10 cellular contexts compared by ENCODE assay signal in the genomic region with DNA sequence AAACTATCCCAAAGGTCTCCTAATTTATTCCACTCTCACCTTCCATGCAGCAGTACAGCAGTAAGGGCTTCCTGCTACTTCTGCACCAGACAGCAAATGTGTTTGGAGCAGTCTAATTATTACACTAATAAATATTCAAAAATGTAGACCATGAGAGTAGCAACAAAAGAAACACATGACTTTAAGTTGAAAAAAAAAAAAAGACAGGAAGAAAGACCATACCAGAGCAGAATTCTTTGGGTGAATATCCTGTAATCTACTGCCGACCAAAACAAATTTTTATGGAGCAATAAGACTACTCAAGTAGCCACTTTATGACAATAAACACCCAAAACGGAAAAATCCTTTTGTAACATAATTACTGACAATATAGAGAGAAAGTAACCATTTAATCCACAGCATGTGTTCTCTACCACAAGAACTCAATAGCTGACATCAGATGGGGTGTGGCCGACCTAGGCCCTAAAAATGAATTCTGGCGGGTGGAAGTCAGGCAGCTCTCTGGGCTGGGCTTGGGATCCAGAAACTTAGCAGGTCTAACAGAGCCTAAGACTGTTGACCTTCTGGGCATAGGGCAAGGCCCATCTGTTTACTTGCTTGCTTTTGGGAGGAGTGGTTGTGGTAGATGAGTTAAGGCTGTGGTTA. TPM values are rescaled to one million over a fixed set of nuclear protein-coding genes. Genes with fewer than 3 reads are reported as not detected.
DNase-seq lines count a peak whose midpoint lies in the region; ATAC-seq, FAIRE-seq and TF ChIP-seq lines count a peak whose summit lies in the region.
"Had no signal": no experiment of that assay in that cellular context is flagged by ENCODE, and none has a peak within 500 bp of the region (broad histone marks: within the 10 kb centered on the region; RNA-seq: fewer than 3 reads in every experiment).

No MANE protein-coding gene starts in this region.

- TF ChIP-seq CTCF in astrocyte (IDR thresholded peaks at IDR 0.05; ENCODE audit: insufficient read depth, low read depth, low read length) (no peak), neural cell (IDR thresholded peaks at IDR 0.05; ENCODE audit: poor library complexity, severe bottlenecking) (no peak)

- peak overlapping the region; percentile 77 for H3K4me2 ChIP-seq in astrocyte (ENCODE audit: low read length)
- no peak overlapping the region for H3K4me2 ChIP-seq in neural cell (ENCODE audit: low read length)

- no peaks in the 10 kb centered on the region for H3K27me3 ChIP-seq in astrocyte (ENCODE audit: insufficient read depth, low read length)
- no peaks in the 10 kb centered on the region for H3K27me3 ChIP-seq in neural cell (ENCODE audit: insufficient read depth, low read depth, low read length)

- H4K20me1 ChIP-seq in astrocyte (ENCODE audit: insufficient read depth, low read length) = peaks cover 19% of the 10 kb centered on the region
- no peaks in the 10 kb centered on the region for H4K20me1 ChIP-seq in neural cell (ENCODE audit: insufficient read depth)

- H3K4me1 ChIP-seq in astrocyte (ENCODE audit: insufficient read depth, low read length) = peaks cover 26% of the 10 kb centered on the region

- H2AFZ ChIP-seq in astrocyte (ENCODE audit: low read depth, low read length) = no peak overlapping the region
- no peak overlapping the region for H2AFZ ChIP-seq in neural cell (ENCODE audit: low read depth, low read length)

- TF ChIP-seq RAD21 in neural cell (conservative IDR thresholded peaks at IDR 0.05) = no peak

- no peak overlapping the region for H3K9ac ChIP-seq in astrocyte (ENCODE audit: low read length)
- H3K9ac ChIP-seq in neural cell (ENCODE audit: low read length) = no peak overlapping the region

- H3K36me3 ChIP-seq in astrocyte (ENCODE audit: insufficient read depth, low read length) = no peaks in the 10 kb centered on the region
- H3K36me3 ChIP-seq in neural cell (ENCODE audit: insufficient read depth, low read length) = no peaks in the 10 kb centered on the region

- H3K27ac ChIP-seq in astrocyte (ENCODE audit: low read depth, low read length) (no peak overlapping the region), neural cell (ENCODE audit: low read length) (no peak overlapping the region)

- H3K27ac Mint-ChIP-seq in astrocyte (ENCODE audit: unreplicated experiment) = no peak overlapping the region

- H3K9me3 Mint-ChIP-seq in astrocyte (ENCODE audit: unreplicated experiment) = no peaks in the 10 kb centered on the region

- H3K9me3 ChIP-seq in astrocyte (ENCODE audit: insufficient read depth, low read depth, low read length) (no peaks in the 10 kb centered on the region), neural cell (ENCODE audit: low read length) (no peaks in the 10 kb centered on the region)

- H3F3A ChIP-seq in neural cell (ENCODE audit: insufficient read depth, low read length, poor library complexity, severe bottlenecking) = no peaks in the 10 kb centered on the region

- H3K27me3 Mint-ChIP-seq in astrocyte (ENCODE audit: low read depth, unreplicated experiment) = no peaks in the 10 kb centered on the region

- FAIRE-seq in astrocyte (lab: Jason Lieb, UNC) = peak; percentile 65
- FAIRE-seq: urothelium cell line had no signal

- ATAC-seq in HG03095 (IDR thresholded peaks at IDR 0.05; ENCODE audit: unreplicated experiment) (no peak), GM18909 (IDR thresholded peaks at IDR 0.05; ENCODE audit: poor library complexity, unreplicated experiment) (no peak), GM18868 (IDR thresholded peaks at IDR 0.05; ENCODE audit: unreplicated experiment) (no peak)

- H3K4me3 ChIP-seq in astrocyte (ENCODE audit: insufficient read depth, low read depth, low read length) (no peak overlapping the region), neural cell (ENCODE audit: low read length) (peak overlapping the region; percentile 76)

- H3K9me2 ChIP-seq in neural cell (ENCODE audit: insufficient read depth, low read length) = no peaks in the 10 kb centered on the region

- H3K36me3 Mint-ChIP-seq in astrocyte (ENCODE audit: low read depth, unreplicated experiment) = peaks cover 1% of the 10 kb centered on the region

- peak overlapping the region; percentile 6 for H3K4me3 Mint-ChIP-seq in astrocyte (ENCODE audit: unreplicated experiment)

- TF ChIP-seq EP300 in neural cell (conservative IDR thresholded peaks at IDR 0.05; ENCODE audit: poor library complexity, severe bottlenecking) = no peak

- H3K79me2 ChIP-seq in astrocyte (ENCODE audit: insufficient read depth, low read length) (peaks cover 88% of the 10 kb centered on the region), neural cell (replicated peaks; ENCODE audit: insufficient read depth, low read length) (peaks cover 84% of the 10 kb centered on the region)

- DNase-seq in GM04504 (ENCODE audit: low read depth) = peak; percentile 28
- peak; percentile 58 for DNase-seq in NCI-H748 (lab: John Stamatoyannopoulos, UW; ENCODE audit: unreplicated experiment)
- DNase-seq in astrocyte (ENCODE audit: low read depth) = no peak
- no peak for DNase-seq in NCI-H510A treated with DMSO at 0.1 percent for 48 hours (lab: John Stamatoyannopoulos, UW)
- DNase-seq: NCI-H345 had no signal

- peaks cover 46% of the 10 kb centered on the region for H3K4me1 Mint-ChIP-seq in astrocyte (ENCODE audit: low read depth, unreplicated experiment)

TF ChIP-seq in neural cell, 6 proteins besides CTCF, POLR2A, EP300 and RAD21:
- TF ChIP-seq EZH2 (IDR thresholded peaks at IDR 0.05; ENCODE audit: borderline replicate concordance, insufficient read depth, low read length, poor library complexity, severe bottlenecking) = no peak
- TF ChIP-seq POLR2AphosphoS5 (IDR thresholded peaks at IDR 0.05) = no peak
- TF ChIP-seq, protein P1, sequence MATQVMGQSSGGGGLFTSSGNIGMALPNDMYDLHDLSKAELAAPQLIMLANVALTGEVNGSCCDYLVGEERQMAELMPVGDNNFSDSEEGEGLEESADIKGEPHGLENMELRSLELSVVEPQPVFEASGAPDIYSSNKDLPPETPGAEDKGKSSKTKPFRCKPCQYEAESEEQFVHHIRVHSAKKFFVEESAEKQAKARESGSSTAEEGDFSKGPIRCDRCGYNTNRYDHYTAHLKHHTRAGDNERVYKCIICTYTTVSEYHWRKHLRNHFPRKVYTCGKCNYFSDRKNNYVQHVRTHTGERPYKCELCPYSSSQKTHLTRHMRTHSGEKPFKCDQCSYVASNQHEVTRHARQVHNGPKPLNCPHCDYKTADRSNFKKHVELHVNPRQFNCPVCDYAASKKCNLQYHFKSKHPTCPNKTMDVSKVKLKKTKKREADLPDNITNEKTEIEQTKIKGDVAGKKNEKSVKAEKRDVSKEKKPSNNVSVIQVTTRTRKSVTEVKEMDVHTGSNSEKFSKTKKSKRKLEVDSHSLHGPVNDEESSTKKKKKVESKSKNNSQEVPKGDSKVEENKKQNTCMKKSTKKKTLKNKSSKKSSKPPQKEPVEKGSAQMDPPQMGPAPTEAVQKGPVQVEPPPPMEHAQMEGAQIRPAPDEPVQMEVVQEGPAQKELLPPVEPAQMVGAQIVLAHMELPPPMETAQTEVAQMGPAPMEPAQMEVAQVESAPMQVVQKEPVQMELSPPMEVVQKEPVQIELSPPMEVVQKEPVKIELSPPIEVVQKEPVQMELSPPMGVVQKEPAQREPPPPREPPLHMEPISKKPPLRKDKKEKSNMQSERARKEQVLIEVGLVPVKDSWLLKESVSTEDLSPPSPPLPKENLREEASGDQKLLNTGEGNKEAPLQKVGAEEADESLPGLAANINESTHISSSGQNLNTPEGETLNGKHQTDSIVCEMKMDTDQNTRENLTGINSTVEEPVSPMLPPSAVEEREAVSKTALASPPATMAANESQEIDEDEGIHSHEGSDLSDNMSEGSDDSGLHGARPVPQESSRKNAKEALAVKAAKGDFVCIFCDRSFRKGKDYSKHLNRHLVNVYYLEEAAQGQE (IDR thresholded peaks at IDR 0.05; ENCODE audit: borderline replicate concordance) = no peak
- TF ChIP-seq SMC3 (conservative IDR thresholded peaks at IDR 0.05; ENCODE audit: poor library complexity) = no peak
- TF ChIP-seq TAF1 (IDR thresholded peaks at IDR 0.05; ENCODE audit: low read depth) = no peak
- no peak for TF ChIP-seq MXI1 (conservative IDR thresholded peaks at IDR 0.05; ENCODE audit: poor library complexity, severe bottlenecking)

RNA-seq across cellular contexts. Expression of a gene that starts 4.6 kb away (rescaled TPM):
- total RNA-seq in astrocyte = 25.1 and 25.3 TPM in 2 replicates
- 51.9 and 53.5 TPM in 2 replicates for polyA plus RNA-seq in neural cell
- polyA minus RNA-seq in neural cell = 154 and 189 TPM in 2 replicates

Comparison
In these comparisons a context has a peak if more than half of its experiments do, and no peak if none do; other contexts are left out.
1. DNase-seq: peak in GM04504 (single experiment) and NCI-H748 (single experiment); none in astrocyte (single experiment) and NCI-H510A treated with DMSO at 0.1 percent for 48 hours (single experiment).